In genomic region chr12:49644620-49644994, GRCh38 we compare ENCODE assay signal across 8 cellular contexts. TPM values are rescaled to one million over a fixed set of nuclear protein-coding genes. Genes with fewer than 3 reads are reported as not detected.
A peak's percentile ranks its signal among the peaks of the same experiment; 100 is the strongest.
DNase-seq lines count a peak whose midpoint lies in the region; ATAC-seq, FAIRE-seq and TF ChIP-seq lines count a peak whose summit lies in the region.

No MANE protein-coding gene starts in this region.

- no peaks in the 10 kb centered on the region for H3K79me2 ChIP-seq in MM.1S (ENCODE audit: low read length)
- H3K79me2 ChIP-seq in SU-DHL-6 (ENCODE audit: insufficient read depth, low read length) = no peaks in the 10 kb centered on the region

- H3K27ac ChIP-seq in MM.1S (ENCODE audit: low read length) = no peak overlapping the region
- peak overlapping the region; percentile 56 for H3K27ac ChIP-seq in SU-DHL-6 (ENCODE audit: low read depth, low read length)

- H3K27ac Mint-ChIP-seq in activated naive CD8-positive, alpha-beta T cell treated with anti-CD3 and anti-CD28 coated beads for 36 hours = peak overlapping the region; percentile 22
- H3K27ac Mint-ChIP-seq in progenitor cell of endocrine pancreas = peak overlapping the region; percentile 76

- H3K36me3 ChIP-seq in MM.1S (replicated peaks; ENCODE audit: insufficient read depth, low read length) (no peaks in the 10 kb centered on the region), SU-DHL-6 (ENCODE audit: low read length) (no peaks in the 10 kb centered on the region)

- H2AFZ ChIP-seq in MM.1S (ENCODE audit: low read length) (no peak overlapping the region), SU-DHL-6 (ENCODE audit: low read depth, low read length, severe bottlenecking) (peak overlapping the region; percentile 69)

- no peaks in the 10 kb centered on the region for H3K9me2 ChIP-seq in MM.1S (replicated peaks; ENCODE audit: insufficient read depth, low read length)
- no peaks in the 10 kb centered on the region for H3K9me2 ChIP-seq in SU-DHL-6 (replicated peaks; ENCODE audit: insufficient read depth, low read length)

- FAIRE-seq in urothelium cell line (lab: Jason Lieb, UNC) = no peak

- ATAC-seq in Right ventricle myocardium superior (ENCODE audit: poor library complexity) (peak; percentile 86), HG03565 (IDR thresholded peaks at IDR 0.05; ENCODE audit: unreplicated experiment) (no peak)

- peaks cover 9% of the 10 kb centered on the region for H3F3A ChIP-seq in MM.1S (ENCODE audit: insufficient read depth, low read length)
- H3F3A ChIP-seq in SU-DHL-6 (ENCODE audit: insufficient read depth) = no peaks in the 10 kb centered on the region

- DNase-seq in GM04504 (ENCODE audit: low read depth) (peak; percentile 44), MM.1S (peak; percentile 64), Right ventricle myocardium superior (peak; percentile 86), progenitor cell of endocrine pancreas (ENCODE audit: low spot score, unreplicated experiment) (peak; percentile 63), urothelium cell line (ENCODE audit: low spot score) (peak; percentile 70)
- DNase-seq in activated naive CD8-positive, alpha-beta T cell treated with anti-CD3 and anti-CD28 coated beads for 36 hours = peak; percentile 78

- no peaks in the 10 kb centered on the region for H3K9me3 ChIP-seq in MM.1S (replicated peaks; ENCODE audit: insufficient read depth, low read length)
- no peaks in the 10 kb centered on the region for H3K9me3 ChIP-seq in SU-DHL-6 (ENCODE audit: insufficient read depth, low read length)

- H3K4me3 ChIP-seq in MM.1S (ENCODE audit: low read length) = no peak overlapping the region
- no peak overlapping the region for H3K4me3 ChIP-seq in SU-DHL-6 (ENCODE audit: insufficient read depth, low read length, poor library complexity, severe bottlenecking)

- no peak overlapping the region for H3K4me3 Mint-ChIP-seq in activated naive CD8-positive, alpha-beta T cell treated with anti-CD3 and anti-CD28 coated beads for 36 hours
- H3K4me3 Mint-ChIP-seq in progenitor cell of endocrine pancreas (ENCODE audit: low read depth) = no peak overlapping the region

- no peaks in the 10 kb centered on the region for H3K9me3 Mint-ChIP-seq in activated naive CD8-positive, alpha-beta T cell treated with anti-CD3 and anti-CD28 coated beads for 36 hours
- H3K9me3 Mint-ChIP-seq in progenitor cell of endocrine pancreas (ENCODE audit: low read depth) = no peaks in the 10 kb centered on the region

- H4K20me1 ChIP-seq in MM.1S (ENCODE audit: insufficient read depth, low read length) (no peaks in the 10 kb centered on the region), SU-DHL-6 (ENCODE audit: low read depth, low read length) (no peaks in the 10 kb centered on the region)

- H3K27me3 ChIP-seq in MM.1S (replicated peaks; ENCODE audit: insufficient read depth, low read length) (no peaks in the 10 kb centered on the region), SU-DHL-6 (ENCODE audit: low read length) (no peaks in the 10 kb centered on the region)

- H3K4me1 Mint-ChIP-seq in activated naive CD8-positive, alpha-beta T cell treated with anti-CD3 and anti-CD28 coated beads for 36 hours = peaks cover 24% of the 10 kb centered on the region
- peaks cover 3% of the 10 kb centered on the region for H3K4me1 Mint-ChIP-seq in progenitor cell of endocrine pancreas (ENCODE audit: low read depth)

- peak; percentile 97 for TF ChIP-seq CTCF in MM.1S (IDR thresholded peaks at IDR 0.05; ENCODE audit: low read length)
- peak; percentile 93 for TF ChIP-seq CTCF in SU-DHL-6 (IDR thresholded peaks at IDR 0.05; ENCODE audit: insufficient read depth, low read length, poor library complexity, severe bottlenecking)
- peak; percentile 96 for TF ChIP-seq CTCF in progenitor cell of endocrine pancreas (IDR thresholded peaks at IDR 0.05; ENCODE audit: unreplicated experiment)

- intact Hi-C loops in Right ventricle myocardium superior (cut with DNase I) = loop anchor here (1.0 kb wide), 1 partner anchor 64 kb away; no protein-coding TSS in a partner anchor

- H3K9ac ChIP-seq in MM.1S (ENCODE audit: low read length) = no peak overlapping the region
- H3K9ac ChIP-seq in SU-DHL-6 (ENCODE audit: low read length) = peak overlapping the region; percentile 46

- H3K4me1 ChIP-seq in MM.1S (ENCODE audit: low read length) = peaks cover 19% of the 10 kb centered on the region

- no peaks in the 10 kb centered on the region for H3K27me3 Mint-ChIP-seq in activated naive CD8-positive, alpha-beta T cell treated with anti-CD3 and anti-CD28 coated beads for 36 hours
- no peaks in the 10 kb centered on the region for H3K27me3 Mint-ChIP-seq in progenitor cell of endocrine pancreas

- H3K36me3 Mint-ChIP-seq in activated naive CD8-positive, alpha-beta T cell treated with anti-CD3 and anti-CD28 coated beads for 36 hours = peaks cover 14% of the 10 kb centered on the region
- peaks cover 11% of the 10 kb centered on the region for H3K36me3 Mint-ChIP-seq in progenitor cell of endocrine pancreas (ENCODE audit: insufficient read depth)

- no peak overlapping the region for H3K4me2 ChIP-seq in MM.1S (ENCODE audit: low read depth, low read length)
- peak overlapping the region; percentile 30 for H3K4me2 ChIP-seq in SU-DHL-6 (ENCODE audit: low read depth, low read length, poor library complexity, severe bottlenecking)

RNA-seq across cellular contexts. Expression of gene PRPF40B, which starts 21.2 kb away (rescaled TPM):
- 1 to 10 TPM; 8.1 to 8.5 TPM for total RNA-seq in activated naive CD8-positive, alpha-beta T cell treated with anti-CD3 and anti-CD28 coated beads for 36 hours
- total RNA-seq in Right ventricle myocardium superior = 19.1 TPM
- total RNA-seq in progenitor cell of endocrine pancreas = 57.4 and 63.4 TPM in 2 replicates

RNA-seq across cellular contexts. Expression of gene FAM186B, which starts 39.2 kb away (rescaled TPM):
- total RNA-seq in activated naive CD8-positive, alpha-beta T cell treated with anti-CD3 and anti-CD28 coated beads for 36 hours = under 1 TPM; 0.14 to 0.41 TPM
- total RNA-seq in Right ventricle myocardium superior (0.46 TPM), progenitor cell of endocrine pancreas (0.20 and 0.24 TPM in 2 replicates)
